ENCODE assay signal across 18 cellular contexts in the genomic region with DNA sequence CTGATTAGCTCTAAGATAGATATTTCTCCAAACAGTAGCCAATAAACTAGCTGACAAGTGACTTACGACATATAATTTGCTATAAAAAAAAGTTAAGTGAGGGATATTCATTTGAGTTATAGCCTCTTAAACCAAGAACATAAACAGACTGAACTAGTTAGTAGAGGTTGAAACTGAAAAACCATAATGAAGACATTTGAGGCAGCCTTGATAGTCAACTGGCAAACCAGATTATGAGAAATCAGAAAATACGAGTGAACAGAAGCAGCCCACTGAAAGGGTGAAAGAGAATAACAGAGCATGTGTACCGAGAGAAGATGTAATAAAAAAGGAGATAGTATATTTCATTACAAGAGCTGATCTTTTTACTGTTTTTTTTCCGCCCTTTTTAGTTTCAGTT.
DNase-seq lines count a peak whose midpoint lies in the region; TF ChIP-seq lines count a peak whose summit lies in the region.
"Had no signal": no experiment of that assay in that cellular context is flagged by ENCODE, and none has a peak within 500 bp of the region (broad histone marks: within the 10 kb centered on the region; RNA-seq: fewer than 3 reads in every experiment).

No MANE protein-coding gene starts in this region.

- H3K4me3 ChIP-seq in SJSA1 (no peak overlapping the region), osteoblast (ENCODE audit: insufficient read depth, low read length) (peak overlapping the region; percentile 42)
- H3K4me3 ChIP-seq: A549; BLaER1 treated with 17β-estradiol and CSF1 and Interleukin-3, amounts not matched to agents 10 nM and 100 nM had no signal

- H3K27ac ChIP-seq in SJSA1, result peak overlapping the region; percentile 12; the same call in 1 of the 2 replicates
- H3K27ac ChIP-seq in osteoblast (ENCODE audit: low read depth, low read length), result no peak overlapping the region
- H3K27ac ChIP-seq: 22Rv1; A549; BLaER1 treated with 17β-estradiol and CSF1 and Interleukin-3, amounts not matched to agents 10 nM and 100 nM; C4-2B had no signal

- intact Hi-C loops in activated naive CD4-positive, alpha-beta T cell treated with anti-CD3 and anti-CD28 coated beads for 36 hours (cut with micrococcal nuclease), result no loop called here

- H3K27me3 ChIP-seq in SJSA1 (replicated peaks), result no peaks in the 10 kb centered on the region
- no peaks in the 10 kb centered on the region for H3K27me3 ChIP-seq in osteoblast (ENCODE audit: insufficient read depth, low read length)
- H3K27me3 ChIP-seq: BLaER1 treated with 17β-estradiol and CSF1 and Interleukin-3, amounts not matched to agents 10 nM and 100 nM had no signal

- no peaks in the 10 kb centered on the region for H3K4me1 Mint-ChIP-seq in activated naive CD4-positive, alpha-beta T cell treated with anti-CD3 and anti-CD28 coated beads for 36 hours (ENCODE audit: low read depth)
- H3K4me1 Mint-ChIP-seq: B cell had no signal

- no peak overlapping the region for H3K4me3 Mint-ChIP-seq in activated naive CD4-positive, alpha-beta T cell treated with anti-CD3 and anti-CD28 coated beads for 36 hours
- H3K4me3 Mint-ChIP-seq: B cell; CD4-positive, alpha-beta T cell; CD8-positive, alpha-beta T cell had no signal

- H3K27me3 Mint-ChIP-seq in activated naive CD4-positive, alpha-beta T cell treated with anti-CD3 and anti-CD28 coated beads for 36 hours (ENCODE audit: low read depth), result no peaks in the 10 kb centered on the region
- H3K27me3 Mint-ChIP-seq: B cell; CD4-positive, alpha-beta T cell had no signal

- no peak overlapping the region for H3K27ac Mint-ChIP-seq in activated naive CD4-positive, alpha-beta T cell treated with anti-CD3 and anti-CD28 coated beads for 36 hours
- H3K27ac Mint-ChIP-seq: B cell; CD4-positive, alpha-beta T cell; CD8-positive, alpha-beta T cell had no signal

- CTCF ChIA-PET in activated naive CD4-positive, alpha-beta T cell treated with anti-CD3 and anti-CD28 coated beads for 36 hours (lab: Charles Lee), result interaction anchor here (0.6 kb wide), 1 partner anchor 38 kb away, joined by 3 read pairs; no protein-coding TSS in a partner anchor

- H3K4me1 ChIP-seq in SJSA1 (replicated peaks), result peaks cover 23% of the 10 kb centered on the region
- no peaks in the 10 kb centered on the region for H3K4me1 ChIP-seq in osteoblast (ENCODE audit: insufficient read depth, low read length)
- H3K4me1 ChIP-seq: A549; BLaER1 treated with 17β-estradiol and CSF1 and Interleukin-3, amounts not matched to agents 10 nM and 100 nM; Caco-2 had no signal

- peak overlapping the region; percentile 72 for H3K4me2 ChIP-seq in osteoblast (ENCODE audit: insufficient read depth, low read length)
- H3K4me2 ChIP-seq: A549; BLaER1 treated with 17β-estradiol and CSF1 and Interleukin-3, amounts not matched to agents 10 nM and 100 nM had no signal

- H3K79me2 ChIP-seq in osteoblast (ENCODE audit: insufficient read depth, low read length), result no peaks in the 10 kb centered on the region

- H3K36me3 ChIP-seq in SJSA1, result no peaks in the 10 kb centered on the region
- H3K36me3 ChIP-seq in osteoblast (ENCODE audit: insufficient read depth, low read length), result no peaks in the 10 kb centered on the region
- H3K36me3 ChIP-seq: BLaER1 treated with 17β-estradiol and CSF1 and Interleukin-3, amounts not matched to agents 10 nM and 100 nM had no signal

- DNase-seq in NCI-H69 (lab: John Stamatoyannopoulos, UW) (peak; percentile 29), SJSA1 (ENCODE audit: low read depth in 1 of 2, low spot score in 2 of 2) (no peak), osteoblast (ENCODE audit: insufficient read length, low spot score, missing footprints) (no peak), GM20000 (ENCODE audit: low spot score) (no peak), NCI-H187 (lab: John Stamatoyannopoulos, UW) (no peak)
- DNase-seq in activated naive CD4-positive, alpha-beta T cell treated with anti-CD3 and anti-CD28 coated beads for 36 hours, result no peak
- DNase-seq: AML-193; Caco-2; Calu3; CD4-positive, alpha-beta T cell; CD8-positive, alpha-beta T cell; DMS79 treated with DMSO at 0.1 percent for 48 hours; GF-D8 had no signal

- no peaks in the 10 kb centered on the region for H3K36me3 Mint-ChIP-seq in activated naive CD4-positive, alpha-beta T cell treated with anti-CD3 and anti-CD28 coated beads for 36 hours (ENCODE audit: low read depth)
- H3K36me3 Mint-ChIP-seq: CD8-positive, alpha-beta T cell had no signal

- no peaks in the 10 kb centered on the region for H3K9me3 ChIP-seq in SJSA1 (replicated peaks)
- no peaks in the 10 kb centered on the region for H3K9me3 ChIP-seq in osteoblast (ENCODE audit: low read depth, low read length)
- H3K9me3 ChIP-seq: A549; BLaER1 treated with 17β-estradiol and CSF1 and Interleukin-3, amounts not matched to agents 10 nM and 100 nM; Caco-2 had no signal

- TF ChIP-seq CTCF in osteoblast (IDR thresholded peaks at IDR 0.05; ENCODE audit: extremely low read depth, low read depth, low read length) (no peak), GM20000 (IDR thresholded peaks at IDR 0.05; ENCODE audit: extremely low read depth, missing control alignments) (no peak)

- peaks cover 17% of the 10 kb centered on the region for H3K9me3 Mint-ChIP-seq in activated naive CD4-positive, alpha-beta T cell treated with anti-CD3 and anti-CD28 coated beads for 36 hours

- no peaks in the 10 kb centered on the region for H4K20me1 ChIP-seq in osteoblast (ENCODE audit: insufficient read depth, low read length)
- H4K20me1 ChIP-seq: BLaER1 treated with 17β-estradiol and CSF1 and Interleukin-3, amounts not matched to agents 10 nM and 100 nM had no signal

- peak overlapping the region; percentile 68 for H2AFZ ChIP-seq in osteoblast (ENCODE audit: low read length)
